Comparison of ENCODE assay signal across 24 cellular contexts in the genomic region with DNA sequence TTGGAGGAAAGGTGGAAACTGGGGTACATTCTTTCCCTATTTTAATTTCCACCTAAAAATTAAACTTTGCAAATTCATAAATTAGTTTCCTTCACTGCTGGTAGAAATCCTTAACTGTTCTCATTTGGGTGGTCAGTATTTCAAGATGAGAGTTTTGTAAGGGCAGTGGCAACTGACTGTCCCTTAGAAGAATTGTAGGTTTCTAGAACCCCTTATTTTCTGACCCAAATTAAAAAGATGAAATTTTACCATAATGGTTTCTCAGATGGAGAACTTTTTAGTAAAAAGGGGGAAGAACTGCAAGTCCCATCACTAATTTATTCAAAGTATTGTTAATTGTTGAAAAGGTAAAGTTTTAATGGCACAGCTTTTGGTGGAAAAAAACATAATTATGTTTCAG. TPM values are rescaled to one million over a fixed set of nuclear protein-coding genes. Genes with fewer than 3 reads are reported as not detected.
DNase-seq lines count a peak whose midpoint lies in the region; TF ChIP-seq lines count a peak whose summit lies in the region.
"Had no signal": no experiment of that assay in that cellular context is flagged by ENCODE, and none has a peak within 500 bp of the region (broad histone marks: within the 10 kb centered on the region; RNA-seq: fewer than 3 reads in every experiment).

No MANE protein-coding gene starts in this region.

- peaks cover 7% of the 10 kb centered on the region for H3K79me1 ChIP-seq in H9 (ENCODE audit: insufficient read depth, low read depth, low read length, poor library complexity, severe bottlenecking)

- no peak for TF ChIP-seq CTCF in H9 (conservative IDR thresholded peaks at IDR 0.05)
- no peak for TF ChIP-seq CTCF in PC-9 (conservative IDR thresholded peaks at IDR 0.05)
- TF ChIP-seq CTCF in smooth muscle cell (IDR thresholded peaks at IDR 0.05; ENCODE audit: borderline replicate concordance, insufficient read depth, poor library complexity, severe bottlenecking): no peak
- no peak for TF ChIP-seq CTCF in lower leg skin (IDR thresholded peaks at IDR 0.05)

- H3K4me3 Mint-ChIP-seq in H9: peak overlapping the region; percentile 75 to 83
- H3K4me3 Mint-ChIP-seq: activated CD4-positive, alpha-beta T cell treated with anti-CD3 and anti-CD28 coated beads, Interleukin-2, amount 10 ng/mL, durations not matched to agents 7 days and 5 days had no signal

- H3K36me3 ChIP-seq in PC-9 (ENCODE audit: low read depth) (peaks cover 19% of the 10 kb centered on the region), iPS-15b (ENCODE audit: control insufficient read depth, insufficient read depth, low read length) (peaks cover 10% of the 10 kb centered on the region), smooth muscle cell (ENCODE audit: low read depth) (no peaks in the 10 kb centered on the region)
- H3K36me3 ChIP-seq: adrenal gland, neutrophil had no signal

- no peak overlapping the region for H2BK120ac ChIP-seq in H9 (ENCODE audit: low read depth, low read length, poor library complexity, severe bottlenecking)

- H3K4me1 ChIP-seq in H9 (ENCODE audit: insufficient read depth, low read length) (peaks cover 8% of the 10 kb centered on the region; the same call in 1 of the 2 replicates), PC-9 (replicated peaks; ENCODE audit: insufficient read depth) (peaks cover 27% of the 10 kb centered on the region), iPS-15b (ENCODE audit: control insufficient read depth, insufficient read depth, low read length) (peaks cover 27% of the 10 kb centered on the region), smooth muscle cell (ENCODE audit: low read depth) (peaks cover 52% of the 10 kb centered on the region)
- H3K4me1 ChIP-seq: adrenal gland had no signal

- H3K18ac ChIP-seq in H9 (ENCODE audit: insufficient read length, low read depth, low read length): no peak overlapping the region

- TF ChIP-seq POLR2A in lower leg skin (IDR thresholded peaks at IDR 0.05): no peak

- H2BK15ac ChIP-seq in H9 (ENCODE audit: low read depth, low read length): no peak overlapping the region

- no peak overlapping the region for H4K91ac ChIP-seq in H9 (ENCODE audit: insufficient read length, low read depth, low read length)

- peaks cover 13% of the 10 kb centered on the region for H3K23me2 ChIP-seq in H9 (ENCODE audit: insufficient read length, low read depth, low read length, poor library complexity, severe bottlenecking)

- H3K27me3 Mint-ChIP-seq in H9 (ENCODE audit: low read depth): no peaks in the 10 kb centered on the region

- no peak overlapping the region for H2BK12ac ChIP-seq in H9 (ENCODE audit: insufficient read length, low read depth, low read length)

- H2AFZ ChIP-seq in H9 (ENCODE audit: low read length) (no peak overlapping the region), PC-9 (no peak overlapping the region), smooth muscle cell (ENCODE audit: low read depth) (no peak overlapping the region)

- no peak overlapping the region for H3K4me3 ChIP-seq in PC-9
- peak overlapping the region; percentile 59 for H3K4me3 ChIP-seq in iPS-15b (ENCODE audit: low read depth, low read length)
- H3K4me3 ChIP-seq in smooth muscle cell: peak overlapping the region; percentile 96
- H3K4me3 ChIP-seq in lower leg skin (ENCODE audit: low read depth, poor library complexity, severe bottlenecking): no peak overlapping the region
- H3K4me3 ChIP-seq: adrenal gland, dorsolateral prefrontal cortex had no signal

- intact Hi-C loops in PC-9 (cut with micrococcal nuclease; ENCODE audit: unreplicated experiment): no loop called here
- intact Hi-C loops in lower leg skin (cut with DNase I; ENCODE audit: low total_unique reads): no loop called here

- H4K5ac ChIP-seq in H9 (ENCODE audit: insufficient read length, low read depth, low read length): no peak overlapping the region

- POLR2A ChIA-PET in PC-9 (lab: Charles Lee; ENCODE audit: unreplicated experiment): no interaction called here

- CTCF ChIA-PET in PC-9 (lab: Charles Lee): no interaction called here

- H3K56ac ChIP-seq in H9 (ENCODE audit: insufficient read length, low read depth, low read length): no peak overlapping the region

- H3K79me2 ChIP-seq in H9 (ENCODE audit: insufficient read depth, low read length) (peaks cover 82% of the 10 kb centered on the region), PC-9 (ENCODE audit: low read depth) (peaks cover 99% of the 10 kb centered on the region), smooth muscle cell (ENCODE audit: low read depth) (peaks cover 100% of the 10 kb centered on the region)

- H3K27ac Mint-ChIP-seq in H9: peak overlapping the region in 1 of 3 experiments; percentile 82; a peak in 2 of 7 replicates
- H3K27ac Mint-ChIP-seq: activated CD4-positive, alpha-beta T cell treated with anti-CD3 and anti-CD28 coated beads, Interleukin-2, amount 10 ng/mL, durations not matched to agents 7 days and 5 days had no signal

- no peak overlapping the region for H3K23ac ChIP-seq in H9 (ENCODE audit: insufficient read length, low read depth, low read length)

- H3T11ph ChIP-seq in H9 (ENCODE audit: low read length): no peak overlapping the region

- H3K27me3 ChIP-seq in H9 (ENCODE audit: insufficient read depth, low read length): no peaks in the 10 kb centered on the region
- no peaks in the 10 kb centered on the region for H3K27me3 ChIP-seq in PC-9 (ENCODE audit: insufficient read depth, low read depth)
- H3K27me3 ChIP-seq in iPS-15b (ENCODE audit: control insufficient read depth, insufficient read depth, low read length): no peaks in the 10 kb centered on the region
- no peaks in the 10 kb centered on the region for H3K27me3 ChIP-seq in smooth muscle cell (ENCODE audit: low read depth)

- H2AK5ac ChIP-seq in H9 (ENCODE audit: insufficient read length, low read length): no peak overlapping the region

- peaks cover 51 to 72% (median 66%) of the 10 kb centered on the region in 3 experiments for H3K36me3 Mint-ChIP-seq in H9 (ENCODE audit: insufficient read depth in 1 of 3, low read depth in 3 of 3)

- peak overlapping the region; percentile 91 for H3K4me2 ChIP-seq in H9 (ENCODE audit: insufficient read depth, insufficient read length, low read length)
- 0 out of 2 replicates have a peak overlapping the region, but pooled peaks have one; percentile 98 for H3K4me2 ChIP-seq in PC-9
- H3K4me2 ChIP-seq in smooth muscle cell: peak overlapping the region; percentile 95

- no TSS peak for BruUV-seq in PC-9 (replicated peaks; lab: Mats Ljungman, UMichigan)

- no peak overlapping the region for H3K27ac ChIP-seq in H9 (ENCODE audit: insufficient read length, low read depth, low read length)
- H3K27ac ChIP-seq in PC-9: no peak overlapping the region
- peak overlapping the region; percentile 84 for H3K27ac ChIP-seq in smooth muscle cell (ENCODE audit: low read depth)
- H3K27ac ChIP-seq: adrenal gland, dorsolateral prefrontal cortex, neutrophil had no signal

- H4K20me1 ChIP-seq in H9 (ENCODE audit: control insufficient read depth, insufficient read depth, insufficient read length) (no peaks in the 10 kb centered on the region), PC-9 (ENCODE audit: insufficient read depth) (peaks cover 14% of the 10 kb centered on the region; the same call in 1 of the 2 replicates), smooth muscle cell (ENCODE audit: low read depth) (peaks cover 77% of the 10 kb centered on the region)

- no peak overlapping the region for H2BK20ac ChIP-seq in H9 (ENCODE audit: low read depth, low read length, poor library complexity, severe bottlenecking)

- peaks cover 4% of the 10 kb centered on the region in 2 experiments; a peak in 3 of 5 replicates for H3K9me3 Mint-ChIP-seq in H9
- H3K9me3 Mint-ChIP-seq: activated CD4-positive, alpha-beta T cell treated with anti-CD3 and anti-CD28 coated beads, Interleukin-2, amount 10 ng/mL, durations not matched to agents 7 days and 5 days had no signal

- DNase-seq in H9 (no peak), PC-9 (no peak), smooth muscle cell (lab: John Stamatoyannopoulos, UW; ENCODE audit: unreplicated experiment) (no peak), NCI-H226 (no peak), HPDE6-E6E7 (ENCODE audit: extremely low spot score) (no peak), lower leg skin (ENCODE audit: low spot score in 2 of 2) (no peak)
- DNase-seq: activated CD4-positive, alpha-beta T cell treated with anti-CD3 and anti-CD28 coated beads, Interleukin-2, amount 10 ng/mL, durations not matched to agents 7 days and 5 days; activated CD8-positive, alpha-beta memory T cell treated with anti-CD3 and anti-CD28 coated beads, Interleukin-2, amount 50 U/mL, for 4 hours; activated gamma-delta T cell; adrenal gland; AML-193; DND-41; dorsolateral prefrontal cortex; left colon; NCI-H187 treated with DMSO at 0.1 percent for 48 hours; NCI-H345; NK-92 treated with Interleukin-12 subunit alpha and Interleukin-12 subunit beta, amount 100 ng/mL, for 24 hours; Right ventricle myocardium superior; stimulated activated CD4-positive, alpha-beta T cell treated with anti-CD3 and anti-CD28 coated beads, Interleukin-15, amount 100 ng/mL, for 24 hours had no signal

- no peak overlapping the region for H3K4ac ChIP-seq in H9 (ENCODE audit: low read depth, low read length)

- H3K9me2 ChIP-seq in PC-9 (ENCODE audit: insufficient read depth): no peaks in the 10 kb centered on the region

- H3K9ac ChIP-seq in H9 (ENCODE audit: extremely low read depth, insufficient read length, low read length) (no peak overlapping the region), iPS-15b (ENCODE audit: low read depth, low read length) (no peak overlapping the region), smooth muscle cell (ENCODE audit: low read depth) (peak overlapping the region; percentile 89)

- peaks cover 64 to 67% of the 10 kb centered on the region in 2 experiments for H3K4me1 Mint-ChIP-seq in H9

- H3F3A ChIP-seq in PC-9 (ENCODE audit: insufficient read depth, low read depth) (no peaks in the 10 kb centered on the region), smooth muscle cell (ENCODE audit: low read depth) (peaks cover 12% of the 10 kb centered on the region)

- H2BK5ac ChIP-seq in H9 (ENCODE audit: insufficient read length, low read length): no peak overlapping the region

- H4K8ac ChIP-seq in H9 (replicated peaks; ENCODE audit: insufficient read length, low read depth, low read length): no peak overlapping the region

- H3K14ac ChIP-seq in H9 (ENCODE audit: insufficient read depth, low read length): no peak overlapping the region

- H3K9me3 ChIP-seq in H9 (ENCODE audit: control insufficient read depth, low read depth, low read length) (no peaks in the 10 kb centered on the region), PC-9 (ENCODE audit: insufficient read depth, low read depth) (no peaks in the 10 kb centered on the region), iPS-15b (ENCODE audit: control insufficient read depth, insufficient read depth, low read length) (no peaks in the 10 kb centered on the region), smooth muscle cell (replicated peaks; ENCODE audit: low read depth) (no peaks in the 10 kb centered on the region)
- H3K9me3 ChIP-seq: adrenal gland, neutrophil had no signal

RNA-seq across cellular contexts. Expression of gene IGF2BP1, which starts 5.6 kb away (rescaled TPM):
- total RNA-seq in H9 (2021) (432 and 434 TPM in 2 replicates), PC-9 (2021) (56.5 and 57.4 TPM in 2 replicates), smooth muscle cell (51.0 and 54.6 TPM in 2 replicates), lower leg skin (not detected)
- 49.7 and 51.4 TPM in 2 replicates for polyA plus RNA-seq in smooth muscle cell
- total RNA-seq: dorsolateral prefrontal cortex, Right ventricle myocardium superior had no signal

RNA-seq across cellular contexts. Expression of gene GIP, which starts 34.4 kb away (rescaled TPM):
- not detected in 2 replicates for total RNA-seq in H9 (2021)
- not detected in 2 replicates for total RNA-seq in PC-9 (2021)
- total RNA-seq in smooth muscle cell: not detected in 2 replicates
- 1.6 and 1.9 TPM in 2 replicates for polyA plus RNA-seq in smooth muscle cell
- total RNA-seq in lower leg skin: not detected
- total RNA-seq: activated CD4-positive, alpha-beta T cell treated with anti-CD3 and anti-CD28 coated beads, Interleukin-2, amount 10 ng/mL, durations not matched to agents 7 days and 5 days; dorsolateral prefrontal cortex; frontal cortex; left colon; renal cortical epithelial cell; Right ventricle myocardium superior had no signal
- polyA plus RNA-seq: esophagus had no signal

RNA-seq across cellular contexts. Expression of gene SNF8, which starts 58.1 kb away (rescaled TPM):
- total RNA-seq in H9 (2021): 129 and 139 TPM in 2 replicates
- 103 and 118 TPM in 2 replicates for total RNA-seq in PC-9 (2021)
- 69.0 and 69.6 TPM in 2 replicates for total RNA-seq in smooth muscle cell
- polyA plus RNA-seq in smooth muscle cell: 260 and 263 TPM in 2 replicates
- total RNA-seq in lower leg skin: 10 to 100 TPM; 45.5 to 88.7 (median 80.3) TPM

Comparison
In these comparisons a context has a peak if more than half of its experiments do, and no peak if none do; other contexts are left out.
1. H3K4me3 ChIP-seq: peak in iPS-15b (single experiment) and smooth muscle cell (single experiment); none in PC-9 (single experiment) and lower leg skin (single experiment).
2. RNA of gene IGF2BP1, which starts 5.6 kb away (total RNA-seq): 432 to 434 TPM in H9, 56.5 to 57.4 TPM in PC-9 and 51.0 to 54.6 TPM in smooth muscle cell; not detected in lower leg skin; every median in the first group is over 10 times any median in the second.
3. Peak in every context shown above with its lines, with median percentiles within 50 percentile points of each other: H3K4me2 ChIP-seq.